In genomic region chrX:110004210-110004609, GRCh38 we compare ENCODE assay signal across 8 cellular contexts. TPM values are rescaled to one million over a fixed set of nuclear protein-coding genes. Genes with fewer than 3 reads are reported as not detected.
A peak's percentile ranks its signal among the peaks of the same experiment; 100 is the strongest.
DNase-seq lines count a peak whose midpoint lies in the region; ATAC-seq and TF ChIP-seq lines count a peak whose summit lies in the region.

No MANE protein-coding gene starts in this region.

- peaks cover 4% of the 10 kb centered on the region for H3K36me3 Mint-ChIP-seq in activated naive CD4-positive, alpha-beta T cell treated with anti-CD3 and anti-CD28 coated beads for 36 hours (ENCODE audit: low read depth)
- peaks cover 11% of the 10 kb centered on the region for H3K36me3 Mint-ChIP-seq in MCF 10A (ENCODE audit: insufficient read depth, unreplicated experiment)

- ATAC-seq in lung (ENCODE audit: insufficient read depth, low FRiP score) (no peak), GM21360 (IDR thresholded peaks at IDR 0.05; ENCODE audit: unreplicated experiment) (no peak), HG02588 (IDR thresholded peaks at IDR 0.05; ENCODE audit: unreplicated experiment) (no peak)

- H3K27ac ChIP-seq in lung (ENCODE audit: low read depth in 1 of 2, low read length in 1 of 2) (peak overlapping the region in 1 of 2 donors; percentile 49), transverse colon (peak overlapping the region; percentile 89 to 94 (median 92))

- no peak for TF ChIP-seq CTCF in MCF 10A (IDR thresholded peaks at IDR 0.05; ENCODE audit: unreplicated experiment)
- no peak for TF ChIP-seq CTCF in lung (IDR thresholded peaks at IDR 0.05; ENCODE audit: control extremely low read depth, extremely low read depth)
- TF ChIP-seq CTCF in transverse colon (IDR thresholded peaks at IDR 0.05), result no peak

- peak overlapping the region; percentile 9 for H3K4me3 Mint-ChIP-seq in activated naive CD4-positive, alpha-beta T cell treated with anti-CD3 and anti-CD28 coated beads for 36 hours
- H3K4me3 Mint-ChIP-seq in MCF 10A (ENCODE audit: unreplicated experiment), result peak overlapping the region; percentile 84

- BruUV-seq in MCF 10A (replicated peaks; lab: Mats Ljungman, UMichigan), result no TSS peak

- POLR2A ChIA-PET in MCF 10A (lab: Yijun Ruan, JAX), result interaction anchor here (0.7 to 4.8 kb wide), 15 partner anchors 10 to 398 kb away, joined by 3 to 20 read pairs (median 3); partner anchors contain the start of gene AMMECR1

- intact Hi-C loops in activated naive CD4-positive, alpha-beta T cell treated with anti-CD3 and anti-CD28 coated beads for 36 hours (cut with micrococcal nuclease), result loop anchor here (5.0 kb wide), 2 partner anchors 272 to 313 kb away; partner anchors contain the start of genes ACSL4 and AMMECR1
- intact Hi-C loops in MCF 10A (cut with micrococcal nuclease) (loop anchor here (5.0 to 10.0 kb wide), 3 partner anchors 98 to 411 kb away; no protein-coding TSS in a partner anchor), transverse colon (cut with DNase I; ENCODE audit: low total_unique reads) (no loop called here)

- DNase-seq in activated naive CD4-positive, alpha-beta T cell treated with anti-CD3 and anti-CD28 coated beads for 36 hours, result no peak
- DNase-seq in activated naive CD4-positive, alpha-beta T cell treated with Interleukin-2 at 50 U/mL for 16 hours, result no peak
- DNase-seq in MCF 10A (ENCODE audit: unreplicated experiment) (peak; percentile 58), lung (ENCODE audit: low spot score) (peak; percentile 55), transverse colon (peak; percentile 80), NCI-H226 (no peak)

- H3K36me3 ChIP-seq in lung (ENCODE audit: control insufficient read depth in 2 of 2, insufficient read depth in 2 of 2, low read length in 2 of 2) (no peaks in the 10 kb centered on the region), transverse colon (no peaks in the 10 kb centered on the region)

- no peaks in the 10 kb centered on the region for H3K27me3 Mint-ChIP-seq in activated naive CD4-positive, alpha-beta T cell treated with anti-CD3 and anti-CD28 coated beads for 36 hours (ENCODE audit: low read depth)
- H3K27me3 Mint-ChIP-seq in MCF 10A (ENCODE audit: insufficient read depth, unreplicated experiment), result peaks cover 82% of the 10 kb centered on the region

- WGBS in lung, 2 donors, result 52 to 75% methylated on average over 8 of the region's 8 CpGs
- WGBS in transverse colon (ENCODE audit: low coverage in 1 of 2), 2 donors, result 62% methylated on average over 8 of the region's 8 CpGs; no CpG with 5 or more reads in 1 of the 2 donors

- peak; percentile 78 for TF ChIP-seq POLR2A in transverse colon (IDR thresholded peaks at IDR 0.05)

- no peak overlapping the region for H3K4me3 ChIP-seq in lung
- H3K4me3 ChIP-seq in transverse colon, result peak overlapping the region in 3 of 4 donors; percentile 56 to 70 (median 68)

- H3K9me3 Mint-ChIP-seq in activated naive CD4-positive, alpha-beta T cell treated with anti-CD3 and anti-CD28 coated beads for 36 hours, result no peaks in the 10 kb centered on the region
- H3K9me3 Mint-ChIP-seq in MCF 10A (ENCODE audit: unreplicated experiment), result no peaks in the 10 kb centered on the region

- no peak overlapping the region for H3K27ac Mint-ChIP-seq in activated naive CD4-positive, alpha-beta T cell treated with anti-CD3 and anti-CD28 coated beads for 36 hours
- peak overlapping the region; percentile 54 for H3K27ac Mint-ChIP-seq in MCF 10A (ENCODE audit: low read depth, unreplicated experiment)

- CTCF ChIA-PET in activated naive CD4-positive, alpha-beta T cell treated with anti-CD3 and anti-CD28 coated beads for 36 hours (lab: Charles Lee), result no interaction called here
- CTCF ChIA-PET in MCF 10A (lab: Yijun Ruan, JAX), result interaction anchor here (0.6 kb wide), 1 partner anchor 70 kb away, joined by 4 read pairs; no protein-coding TSS in a partner anchor

- no peak for TF ChIP-seq EP300 in transverse colon (IDR thresholded peaks at IDR 0.05; ENCODE audit: low read depth)

- in situ Hi-C loops in transverse colon (cut with MboI; ENCODE audit: low pct_ligation_motif_present in 1 of 4, low pct_unique_long_range_greater_than_20kb in 1 of 4, low sequenced_read_pairs in 3 of 4), result no loop called here

- H3K9me3 ChIP-seq in lung (ENCODE audit: control insufficient read depth in 2 of 2, insufficient read depth in 1 of 2, low read length in 1 of 2), result peaks cover 0 to 4% of the 10 kb centered on the region in 2 donors
- no peaks in the 10 kb centered on the region for H3K9me3 ChIP-seq in transverse colon

- peaks cover 35% of the 10 kb centered on the region for H3K4me1 Mint-ChIP-seq in activated naive CD4-positive, alpha-beta T cell treated with anti-CD3 and anti-CD28 coated beads for 36 hours (ENCODE audit: low read depth)
- H3K4me1 Mint-ChIP-seq in MCF 10A (ENCODE audit: insufficient read depth, unreplicated experiment), result peaks cover 27% of the 10 kb centered on the region

- no peaks in the 10 kb centered on the region for H3K27me3 ChIP-seq in lung (ENCODE audit: control insufficient read depth, insufficient read depth)
- H3K27me3 ChIP-seq in transverse colon, result no peaks in the 10 kb centered on the region

- H3K4me1 ChIP-seq in lung (ENCODE audit: control insufficient read depth in 2 of 2, insufficient read depth in 2 of 2, low read length in 2 of 2) (peaks cover 2 to 6% of the 10 kb centered on the region in 2 donors), transverse colon (peaks cover 0 to 46% (median 16%) of the 10 kb centered on the region in 4 donors)

RNA-seq across cellular contexts. Expression of gene TMEM164, which starts 1.3 kb away (rescaled TPM):
- 10 to 100 TPM; 11.9 to 12.0 TPM for total RNA-seq in activated naive CD4-positive, alpha-beta T cell treated with anti-CD3 and anti-CD28 coated beads for 36 hours
- total RNA-seq in MCF 10A (2022), result 39.2 and 39.4 TPM in 2 replicates
- total RNA-seq in lung, result 10 to 100 TPM; 43.5 to 87.0 TPM
- 10 to 100 TPM; 22.4 to 32.5 TPM for polyA plus RNA-seq in lung
- total RNA-seq in transverse colon, result 100 to 1,000 TPM in 2 of 4 donors, 10 to 100 TPM in 2; 19.5 to 112 (median 91.3) TPM

Comparison
In these comparisons a context has a peak if more than half of its experiments do, and no peak if none do; other contexts are left out.
1. DNase-seq: peak in MCF 10A (single experiment), lung (single experiment) and transverse colon (single experiment); none in activated naive CD4-positive, alpha-beta T cell treated with anti-CD3 and anti-CD28 coated beads for 36 hours (single experiment), activated naive CD4-positive, alpha-beta T cell treated with Interleukin-2 at 50 U/mL for 16 hours (single experiment) and NCI-H226 (single experiment).